15 cellular contexts compared by ENCODE assay signal in genomic region chr2:42900226-42900744, GRCh38.
"Had no signal": no experiment of that assay in that cellular context is flagged by ENCODE, and none has a peak within 500 bp of the region (broad histone marks: within the 10 kb centered on the region; RNA-seq: fewer than 3 reads in every experiment).

No MANE protein-coding gene starts in this region.

- H3K4me3 ChIP-seq: heart right ventricle, ovary, thoracic aorta had no signal

- ATAC-seq: foreskin keratinocyte; heart right ventricle; left lobe of liver; stimulated activated naive CD8-positive, alpha-beta T cell treated with anti-CD3 and anti-CD28 coated beads, Interleukin-15, amount 100 ng/mL, for 72 hours; T-helper 17 cell had no signal

- H3K27me3 ChIP-seq: foreskin keratinocyte, ovary had no signal

- H3K27ac ChIP-seq: foreskin keratinocyte, heart right ventricle, ovary had no signal

- H3K36me3 ChIP-seq: heart right ventricle, ovary, thoracic aorta had no signal

- DNase-seq: activated CD4-positive, alpha-beta T cell treated with anti-CD3 and anti-CD28 coated beads, Interleukin-2, amount 50 U/mL, for 4 hours; activated effector memory CD4-positive, alpha-beta T cell treated with Interleukin-2 at 50 U/mL for 16 hours; activated T-cell treated with anti-CD3 and anti-CD28 coated beads, Interleukin-2, amount 50 U/mL, for 1 hour; amniotic stem cell; cerebellar nuclear complex; foreskin keratinocyte; heart right ventricle; islet precursor cell; ovary; stimulated activated CD4-positive, alpha-beta T cell treated with anti-CD3 and anti-CD28 coated beads, Interleukin-12 subunit alpha, Interleukin-12 subunit beta, amount 100 ng/mL, for 4 hours; stimulated activated CD4-positive, alpha-beta T cell treated with anti-CD3 and anti-CD28 coated beads, Interleukin-2, amount 100 ng/mL, for 48 hours; stimulated activated naive CD8-positive, alpha-beta T cell treated with anti-CD3 and anti-CD28 coated beads, Interleukin-15, amount 100 ng/mL, for 72 hours; T-helper 17 cell had no signal
